ENCODE assay signal across 30 cellular contexts in the genomic region with DNA sequence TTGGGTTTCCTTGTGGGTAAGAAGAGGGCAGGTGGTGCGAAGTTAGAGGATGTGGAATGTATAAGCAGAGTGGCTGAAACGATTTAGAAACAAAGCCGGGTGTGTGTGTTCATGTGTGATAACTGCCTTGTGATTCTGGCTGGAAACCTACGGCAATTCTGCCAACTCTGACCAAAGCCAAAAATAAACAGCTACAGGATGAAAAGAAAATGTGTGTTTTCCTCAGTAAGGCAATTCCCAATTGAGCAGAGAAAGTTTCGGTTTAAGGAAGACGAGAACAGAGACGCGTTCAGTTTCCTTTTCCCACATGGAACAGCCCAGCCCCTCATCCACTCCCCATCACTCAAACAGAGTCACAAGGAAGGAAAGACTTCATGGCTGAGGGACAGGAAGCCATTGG.
DNase-seq lines count a peak whose midpoint lies in the region; ATAC-seq and TF ChIP-seq lines count a peak whose summit lies in the region.
"Had no signal": no experiment of that assay in that cellular context is flagged by ENCODE, and none has a peak within 500 bp of the region (broad histone marks: within the 10 kb centered on the region; RNA-seq: fewer than 3 reads in every experiment).

No MANE protein-coding gene starts in this region.

- DNase-seq in Right ventricle myocardium superior (no peak), cardiac septum (ENCODE audit: low spot score) (no peak), astrocyte of the cerebellum (ENCODE audit: low read depth) (peak; percentile 63), inferior parietal cortex (ENCODE audit: extremely low spot score) (peak; percentile 54), ureter (ENCODE audit: low spot score) (peak; percentile 13)
- DNase-seq in activated CD4-positive, alpha-beta memory T cell treated with anti-CD3 and anti-CD28 coated beads for 36 hours: no peak
- no peak for DNase-seq in activated T-helper 2 cell treated with anti-CD3 and anti-CD28 coated beads, Interferon-gamma antibody, Interleukin-2, Interleukin-4, amounts not matched to agents 10 μg/mL and 5 μg/mL and 100 μg/mL, durations not matched to agents 14 hours and 24 hours and 36 hours (ENCODE audit: low spot score)
- DNase-seq: activated CD4-positive, alpha-beta T cell treated with anti-CD3 and anti-CD28 coated beads for 48 hours; activated effector memory CD4-positive, alpha-beta T cell treated with Interleukin-2 at 50 U/mL for 16 hours; CD4-positive, CD25-positive, alpha-beta regulatory T cell; DMS79 treated with DMSO at 0.1 percent for 48 hours; GF-D8; immature natural killer cell; mesendoderm; NCI-H1048; NCI-H1694 treated with DMSO at 0.1 percent for 48 hours; NCI-H446 treated with DMSO at 0.1 percent for 48 hours; NCI-H774; Peyer's patch; sigmoid colon; SJCRH30; stimulated activated CD4-positive, alpha-beta T cell treated with anti-CD3 and anti-CD28 coated beads, Interleukin-12 subunit alpha, Interleukin-12 subunit beta, amount 100 ng/mL, for 4 hours; stimulated activated CD4-positive, alpha-beta T cell treated with anti-CD3 and anti-CD28 coated beads, Interleukin-2, amount 100 ng/mL, for 48 hours; T-helper 9 cell; trophoblast cell; WERI-Rb-1 had no signal

- no peaks in the 10 kb centered on the region for H3K9me3 Mint-ChIP-seq in activated CD4-positive, alpha-beta memory T cell treated with anti-CD3 and anti-CD28 coated beads for 36 hours
- H3K9me3 Mint-ChIP-seq in activated T-helper 2 cell treated with anti-CD3 and anti-CD28 coated beads, Interferon-gamma antibody, Interleukin-2, Interleukin-4, amounts not matched to agents 10 μg/mL and 5 μg/mL and 100 μg/mL, durations not matched to agents 14 hours and 24 hours and 36 hours: no peaks in the 10 kb centered on the region
- H3K9me3 Mint-ChIP-seq: immature natural killer cell had no signal

- CTCF ChIA-PET in activated CD4-positive, alpha-beta memory T cell treated with anti-CD3 and anti-CD28 coated beads for 36 hours (lab: Charles Lee): no interaction called here

- in situ Hi-C loops in astrocyte of the cerebellum (cut with HindIII; ENCODE audit: low sequenced_read_pairs): no loop called here

- no peaks in the 10 kb centered on the region for H3K4me1 Mint-ChIP-seq in activated CD4-positive, alpha-beta memory T cell treated with anti-CD3 and anti-CD28 coated beads for 36 hours (ENCODE audit: low read depth)
- H3K4me1 Mint-ChIP-seq in activated T-helper 2 cell treated with anti-CD3 and anti-CD28 coated beads, Interferon-gamma antibody, Interleukin-2, Interleukin-4, amounts not matched to agents 10 μg/mL and 5 μg/mL and 100 μg/mL, durations not matched to agents 14 hours and 24 hours and 36 hours (ENCODE audit: low read depth): no peaks in the 10 kb centered on the region
- H3K4me1 Mint-ChIP-seq: CD4-positive, CD25-positive, alpha-beta regulatory T cell; immature natural killer cell had no signal

- ATAC-seq in Right ventricle myocardium superior (ENCODE audit: poor library complexity) (peak; percentile 55), GM18498 (IDR thresholded peaks at IDR 0.05; ENCODE audit: unreplicated experiment) (no peak)

- no peak for TF ChIP-seq CTCF in astrocyte of the cerebellum (IDR thresholded peaks at IDR 0.05; ENCODE audit: low read depth, low read length, missing control alignments)

- intact Hi-C loops in Right ventricle myocardium superior (cut with DNase I): no loop called here
- intact Hi-C loops in cardiac septum (cut with DNase I): no loop called here
- intact Hi-C loops in activated CD4-positive, alpha-beta memory T cell treated with anti-CD3 and anti-CD28 coated beads for 36 hours (cut with micrococcal nuclease): no loop called here
- intact Hi-C loops in activated T-helper 2 cell treated with anti-CD3 and anti-CD28 coated beads, Interferon-gamma antibody, Interleukin-2, Interleukin-4, amounts not matched to agents 10 μg/mL and 5 μg/mL and 100 μg/mL, durations not matched to agents 14 hours and 24 hours and 36 hours (cut with micrococcal nuclease): no loop called here

- no peak overlapping the region for H3K27ac Mint-ChIP-seq in activated CD4-positive, alpha-beta memory T cell treated with anti-CD3 and anti-CD28 coated beads for 36 hours
- no peak overlapping the region for H3K27ac Mint-ChIP-seq in activated T-helper 2 cell treated with anti-CD3 and anti-CD28 coated beads, Interferon-gamma antibody, Interleukin-2, Interleukin-4, amounts not matched to agents 10 μg/mL and 5 μg/mL and 100 μg/mL, durations not matched to agents 14 hours and 24 hours and 36 hours
- H3K27ac Mint-ChIP-seq: activated naive CD8-positive, alpha-beta T cell; CD4-positive, CD25-positive, alpha-beta regulatory T cell; immature natural killer cell; progenitor cell of endocrine pancreas had no signal

- H3K27me3 Mint-ChIP-seq in activated CD4-positive, alpha-beta memory T cell treated with anti-CD3 and anti-CD28 coated beads for 36 hours: peaks cover 12% of the 10 kb centered on the region
- H3K27me3 Mint-ChIP-seq in activated T-helper 2 cell treated with anti-CD3 and anti-CD28 coated beads, Interferon-gamma antibody, Interleukin-2, Interleukin-4, amounts not matched to agents 10 μg/mL and 5 μg/mL and 100 μg/mL, durations not matched to agents 14 hours and 24 hours and 36 hours (ENCODE audit: low read depth): no peaks in the 10 kb centered on the region

- H3K36me3 Mint-ChIP-seq in activated CD4-positive, alpha-beta memory T cell treated with anti-CD3 and anti-CD28 coated beads for 36 hours: no peaks in the 10 kb centered on the region
- H3K36me3 Mint-ChIP-seq in activated T-helper 2 cell treated with anti-CD3 and anti-CD28 coated beads, Interferon-gamma antibody, Interleukin-2, Interleukin-4, amounts not matched to agents 10 μg/mL and 5 μg/mL and 100 μg/mL, durations not matched to agents 14 hours and 24 hours and 36 hours (ENCODE audit: low read depth): no peaks in the 10 kb centered on the region
- H3K36me3 Mint-ChIP-seq: activated naive CD8-positive, alpha-beta T cell; CD4-positive, CD25-positive, alpha-beta regulatory T cell; immature natural killer cell had no signal

- POLR2A ChIA-PET in activated CD4-positive, alpha-beta memory T cell treated with anti-CD3 and anti-CD28 coated beads for 36 hours (lab: Charles Lee): no interaction called here

- no peak overlapping the region for H3K4me3 Mint-ChIP-seq in activated CD4-positive, alpha-beta memory T cell treated with anti-CD3 and anti-CD28 coated beads for 36 hours
- H3K4me3 Mint-ChIP-seq in activated T-helper 2 cell treated with anti-CD3 and anti-CD28 coated beads, Interferon-gamma antibody, Interleukin-2, Interleukin-4, amounts not matched to agents 10 μg/mL and 5 μg/mL and 100 μg/mL, durations not matched to agents 14 hours and 24 hours and 36 hours (ENCODE audit: low read depth): no peak overlapping the region
- H3K4me3 Mint-ChIP-seq: activated naive CD8-positive, alpha-beta T cell; CD4-positive, CD25-positive, alpha-beta regulatory T cell; immature natural killer cell had no signal

- peak overlapping the region; percentile 0 for H3K4me3 ChIP-seq in astrocyte of the cerebellum (ENCODE audit: low read depth, low read length)
- H3K4me3 ChIP-seq: ascending aorta, Peyer's patch, sigmoid colon, SJCRH30 had no signal

Comparison
In these comparisons a context has a peak if more than half of its experiments do, and no peak if none do; other contexts are left out.
1. DNase-seq: peak in astrocyte of the cerebellum (single experiment), inferior parietal cortex (single experiment) and ureter (single experiment); none in Right ventricle myocardium superior (single experiment), cardiac septum (single experiment), activated CD4-positive, alpha-beta memory T cell treated with anti-CD3 and anti-CD28 coated beads for 36 hours (single experiment) and activated T-helper 2 cell treated with anti-CD3 and anti-CD28 coated beads, Interferon-gamma antibody, Interleukin-2, Interleukin-4, amounts not matched to agents 10 μg/mL and 5 μg/mL and 100 μg/mL, durations not matched to agents 14 hours and 24 hours and 36 hours (single experiment).